In genomic region chr1:27774654-27775053, GRCh38 we compare ENCODE assay signal across 9 cellular contexts. TPM values are rescaled to one million over a fixed set of nuclear protein-coding genes. Genes with fewer than 3 reads are reported as not detected.
DNase-seq lines count a peak whose midpoint lies in the region; ATAC-seq and TF ChIP-seq lines count a peak whose summit lies in the region.
"Had no signal": no experiment of that assay in that cellular context is flagged by ENCODE, and none has a peak within 500 bp of the region (broad histone marks: within the 10 kb centered on the region; RNA-seq: fewer than 3 reads in every experiment).

No MANE protein-coding gene starts in this region.

- no peak overlapping the region for H3K4ac ChIP-seq in H9 (ENCODE audit: low read depth, low read length)

- no peak for TF ChIP-seq POLR2A in suprapubic skin (IDR thresholded peaks at IDR 0.05)

- H3K9ac ChIP-seq in SK-N-SH (no peak overlapping the region; the same call in 1 of the 2 replicates), H9 (ENCODE audit: extremely low read depth, insufficient read length, low read length) (no peak overlapping the region)

- H3K79me2 ChIP-seq in SK-N-SH (ENCODE audit: insufficient read depth), result peaks cover 58% of the 10 kb centered on the region
- H3K79me2 ChIP-seq in H9 (ENCODE audit: insufficient read depth, low read length), result no peaks in the 10 kb centered on the region

- H3K9me2 ChIP-seq in SK-N-SH, result no peaks in the 10 kb centered on the region

- H3K9me3 Mint-ChIP-seq in H9, result no peaks in the 10 kb centered on the region

- H3K27ac Mint-ChIP-seq in H9, result no peak overlapping the region

- H4K8ac ChIP-seq in H9 (replicated peaks; ENCODE audit: insufficient read length, low read depth, low read length), result no peak overlapping the region

- H3K27me3 Mint-ChIP-seq in H9 (ENCODE audit: low read depth), result no peaks in the 10 kb centered on the region

- H4K5ac ChIP-seq in H9 (ENCODE audit: insufficient read length, low read depth, low read length), result no peak overlapping the region

- H2BK120ac ChIP-seq in H9 (ENCODE audit: low read depth, low read length, poor library complexity, severe bottlenecking), result no peak overlapping the region

- H3K4me1 ChIP-seq in SK-N-SH (ENCODE audit: control insufficient read depth in 1 of 2, insufficient read depth in 2 of 2, low read depth in 1 of 2, low read length in 1 of 2), result peaks cover 0 to 5% of the 10 kb centered on the region in 2 experiments; a peak in 2 of 4 replicates
- peaks cover 41% of the 10 kb centered on the region for H3K4me1 ChIP-seq in suprapubic skin
- H3K4me1 ChIP-seq in H9 (ENCODE audit: insufficient read depth, low read length), result no peaks in the 10 kb centered on the region

- TF ChIP-seq CTCF in SK-N-SH (IDR thresholded peaks at IDR 0.05) (no peak), WI38 (IDR thresholded peaks at IDR 0.05; ENCODE audit: low read depth, low read length) (no peak), foreskin fibroblast (IDR thresholded peaks at IDR 0.05; ENCODE audit: low read depth, low read length) (no peak), suprapubic skin (IDR thresholded peaks at IDR 0.05) (no peak), H9 (conservative IDR thresholded peaks at IDR 0.05) (no peak)

- no peak overlapping the region for H3K18ac ChIP-seq in H9 (ENCODE audit: insufficient read length, low read depth, low read length)

- TF ChIP-seq RAD21 in SK-N-SH (IDR thresholded peaks at IDR 0.05; ENCODE audit: low read length), result no peak

- H3K4me3 ChIP-seq in SK-N-SH (ENCODE audit: low read depth in 2 of 2, low read length in 1 of 2) (peak overlapping the region in 1 of 2 experiments; percentile 88; a peak in 2 of 4 replicates), WI38 (ENCODE audit: low read depth, low read length) (peak overlapping the region; percentile 84), foreskin fibroblast (ENCODE audit: low read depth in 1 of 2, low read length in 2 of 2) (peak overlapping the region; percentile 78 to 93), suprapubic skin (peak overlapping the region; percentile 84)

- H3K9me3 ChIP-seq in SK-N-SH (no peaks in the 10 kb centered on the region), suprapubic skin (no peaks in the 10 kb centered on the region), H9 (ENCODE audit: control insufficient read depth, low read depth, low read length) (no peaks in the 10 kb centered on the region)

- 88% methylated on average over 2 of the region's 2 CpGs for WGBS in SK-N-SH (ENCODE audit: low lambda C conversion rate)
- WGBS in suprapubic skin, result 87% methylated on average over 2 of the region's 2 CpGs
- WGBS in H9 (ENCODE audit: extremely low coverage, insufficient read length, low lambda C conversion rate), result no CpG with 5 or more reads among the region's 2 CpGs

- no peaks in the 10 kb centered on the region for H3F3A ChIP-seq in SK-N-SH (replicated peaks; ENCODE audit: insufficient read depth)

- no peaks in the 10 kb centered on the region for H3K79me1 ChIP-seq in H9 (ENCODE audit: insufficient read depth, low read depth, low read length, poor library complexity, severe bottlenecking)

- H3K56ac ChIP-seq in H9 (ENCODE audit: insufficient read length, low read depth, low read length), result no peak overlapping the region

- H3K4me3 Mint-ChIP-seq in H9, result no peak overlapping the region

- H4K20me1 ChIP-seq in SK-N-SH (ENCODE audit: insufficient read depth), result 0 out of 2 replicates have a peak, but pooled peaks cover 9% of the 10 kb centered on the region
- H4K20me1 ChIP-seq in H9 (ENCODE audit: control insufficient read depth, insufficient read depth, insufficient read length), result no peaks in the 10 kb centered on the region

- no peaks in the 10 kb centered on the region for H3K27me3 ChIP-seq in SK-N-SH (ENCODE audit: insufficient read depth)
- no peaks in the 10 kb centered on the region for H3K27me3 ChIP-seq in suprapubic skin
- no peaks in the 10 kb centered on the region; the same call in 1 of the 2 replicates for H3K27me3 ChIP-seq in H9 (ENCODE audit: insufficient read depth, low read length)

- peaks cover 0 to 4% of the 10 kb centered on the region in 2 experiments for H3K36me3 ChIP-seq in SK-N-SH (replicated peaks in 1 of 2; ENCODE audit: control insufficient read depth in 1 of 2, insufficient read depth in 2 of 2, low read length in 1 of 2)
- H3K36me3 ChIP-seq in suprapubic skin, result no peaks in the 10 kb centered on the region

- peaks cover 7% of the 10 kb centered on the region for H3K23me2 ChIP-seq in H9 (ENCODE audit: insufficient read length, low read depth, low read length, poor library complexity, severe bottlenecking)

- H3T11ph ChIP-seq in H9 (ENCODE audit: low read length), result no peak overlapping the region

- H3K36me3 Mint-ChIP-seq in H9 (ENCODE audit: insufficient read depth in 1 of 3, low read depth in 3 of 3), result no peaks in the 10 kb centered on the region; a peak in 1 of 7 replicates

- no peak overlapping the region for H2BK15ac ChIP-seq in H9 (ENCODE audit: low read depth, low read length)

- H3K27ac ChIP-seq in SK-N-SH (ENCODE audit: low read depth in 2 of 2, low read length in 1 of 2) (no peak overlapping the region), suprapubic skin (peak overlapping the region; percentile 94), H9 (ENCODE audit: insufficient read length, low read depth, low read length) (no peak overlapping the region)

- TF ChIP-seq EP300 in SK-N-SH (IDR thresholded peaks at IDR 0.05; ENCODE audit: borderline replicate concordance in 1 of 2, low read depth in 1 of 2, low read length in 1 of 2) (no peak), suprapubic skin (IDR thresholded peaks at IDR 0.05) (no peak)

- H2BK12ac ChIP-seq in H9 (ENCODE audit: insufficient read length, low read depth, low read length), result no peak overlapping the region

- ATAC-seq in SK-N-SH treated with all-trans-retinoic acid at 6 μM for 48 hours (no peak), HG02678 (IDR thresholded peaks at IDR 0.05; ENCODE audit: unreplicated experiment) (no peak)
- ATAC-seq: Panc1 had no signal

- no peak overlapping the region for H3K14ac ChIP-seq in H9 (ENCODE audit: insufficient read depth, low read length)

- no peak overlapping the region for H2BK5ac ChIP-seq in H9 (ENCODE audit: insufficient read length, low read length)

- POLR2A ChIA-PET in SK-N-SH (lab: Yijun Ruan, JAX), result no interaction called here

- peak overlapping the region; percentile 92 for H3K4me2 ChIP-seq in SK-N-SH
- no peak overlapping the region for H3K4me2 ChIP-seq in H9 (ENCODE audit: insufficient read depth, insufficient read length, low read length)

- H2AK5ac ChIP-seq in H9 (ENCODE audit: insufficient read length, low read length), result no peak overlapping the region

- CTCF ChIA-PET in SK-N-SH (lab: Yijun Ruan, JAX), result interaction anchor here (1.2 to 1.6 kb wide), 2 partner anchors 49 to 83 kb away, joined by 4 to 6 read pairs; partner anchors contain the start of gene FAM76A

- H3K4me1 Mint-ChIP-seq in H9, result peaks cover 9 to 13% of the 10 kb centered on the region in 2 experiments

- no peak overlapping the region for H3K23ac ChIP-seq in H9 (ENCODE audit: insufficient read length, low read depth, low read length)

- no peak overlapping the region for H4K91ac ChIP-seq in H9 (ENCODE audit: insufficient read length, low read depth, low read length)

- H2AFZ ChIP-seq in SK-N-SH (ENCODE audit: low read depth) (no peak overlapping the region), H9 (ENCODE audit: low read length) (no peak overlapping the region)

- DNase-seq in SK-N-SH, result no peak
- no peak for DNase-seq in foreskin fibroblast
- no peak for DNase-seq in suprapubic skin (ENCODE audit: low spot score in 2 of 2)
- DNase-seq in H9, result no peak
- no peak for DNase-seq in NCI-H2107 (lab: John Stamatoyannopoulos, UW)

- H2BK20ac ChIP-seq in H9 (ENCODE audit: low read depth, low read length, poor library complexity, severe bottlenecking), result no peak overlapping the region

TF ChIP-seq in SK-N-SH, 30 proteins besides CTCF, POLR2A, EP300 and RAD21 (continues in another document):
- TF ChIP-seq FOSL2 (IDR thresholded peaks at IDR 0.05; ENCODE audit: borderline replicate concordance, low read depth) (no peak), ELF1 (IDR thresholded peaks at IDR 0.05) (no peak), TAF1 (IDR thresholded peaks at IDR 0.05; ENCODE audit: borderline replicate concordance, low read depth, low read length) (no peak), TEAD4 (IDR thresholded peaks at IDR 0.05; ENCODE audit: borderline replicate concordance, insufficient read depth) (no peak), FOXM1 (IDR thresholded peaks at IDR 0.05; ENCODE audit: low read depth) (no peak), MXI1 (IDR thresholded peaks at IDR 0.05; ENCODE audit: low read depth, low read length) (no peak), MEF2A (IDR thresholded peaks at IDR 0.05; ENCODE audit: borderline replicate concordance, low read depth) (no peak), CHD2 (IDR thresholded peaks at IDR 0.05; ENCODE audit: low read length, partially characterized antibody) (no peak)

TF ChIP-seq in SK-N-SH treated with all-trans-retinoic acid at 6 μM for 48 hours, 23 proteins besides CTCF, POLR2A, EP300 and RAD21 (continues in another document):
- TF ChIP-seq BACH2 (CRISPR knock-in tag; IDR thresholded peaks at IDR 0.05; ENCODE audit: borderline replicate concordance), result no peak
- TF ChIP-seq OSR1 (CRISPR knock-in tag; IDR thresholded peaks at IDR 0.05), result no peak
- no peak for TF ChIP-seq CSRNP3 (CRISPR knock-in tag; IDR thresholded peaks at IDR 0.05)

RNA-seq across cellular contexts. Expression of gene STX12, which starts 1.6 kb away (rescaled TPM):
- polyA plus RNA-seq in SK-N-SH (2012; rRNA removed), result 12.4 and 12.9 TPM in 2 replicates
- polyA plus RNA-seq in SK-N-SH (2012; cell fraction: cytosol; rRNA removed), result 17.9 and 20.8 TPM in 2 replicates
- polyA plus RNA-seq in SK-N-SH (2012; cell fraction: nucleus; rRNA removed), result 13.6 and 23.4 TPM in 2 replicates
- 10 to 100 TPM; 54.8 to 81.5 (median 72.4) TPM for total RNA-seq in suprapubic skin
- 9.9 and 10.6 TPM in 2 replicates for total RNA-seq in H9 (2021)

RNA-seq across cellular contexts. Expression of gene FAM76A, which starts 48.9 kb away (rescaled TPM):
- 2.9 and 4.2 TPM in 2 replicates for polyA plus RNA-seq in SK-N-SH (2012; rRNA removed)
- 2.5 and 2.6 TPM in 2 replicates for polyA plus RNA-seq in SK-N-SH (2012; cell fraction: cytosol; rRNA removed)
- 2.7 and 6.0 TPM in 2 replicates for polyA plus RNA-seq in SK-N-SH (2012; cell fraction: nucleus; rRNA removed)
- total RNA-seq in suprapubic skin (10 to 100 TPM; 17.6 to 28.8 (median 20.8) TPM), H9 (2021) (10.6 and 12.3 TPM in 2 replicates)

RNA-seq across cellular contexts. Expression of gene PPP1R8, which starts 55.9 kb away (rescaled TPM):
- polyA plus RNA-seq in SK-N-SH (2012; rRNA removed), result 41.8 and 55.4 TPM in 2 replicates
- polyA plus RNA-seq in SK-N-SH (2012; cell fraction: cytosol; rRNA removed), result 46.2 and 58.1 TPM in 2 replicates
- polyA plus RNA-seq in SK-N-SH (2012; cell fraction: nucleus; rRNA removed), result 15.8 and 32.2 TPM in 2 replicates
- total RNA-seq in suprapubic skin (10 to 100 TPM; 32.5 to 43.5 (median 35.2) TPM), H9 (2021) (58.8 and 59.9 TPM in 2 replicates)
